ENCODE assay signal across 18 cellular contexts in genomic region chr7:3942778-3943177, GRCh38.
DNase-seq lines count a peak whose midpoint lies in the region; ATAC-seq and TF ChIP-seq lines count a peak whose summit lies in the region.
"Had no signal": no experiment of that assay in that cellular context is flagged by ENCODE, and none has a peak within 500 bp of the region (broad histone marks: within the 10 kb centered on the region; RNA-seq: fewer than 3 reads in every experiment).

No MANE protein-coding gene starts in this region.

- H3K9ac ChIP-seq in SK-N-MC (ENCODE audit: insufficient read length) (no peak overlapping the region), smooth muscle cell (ENCODE audit: low read depth) (no peak overlapping the region)
- H3K9ac ChIP-seq: GM23248 had no signal

- H3F3A ChIP-seq in smooth muscle cell (ENCODE audit: low read depth): no peaks in the 10 kb centered on the region

- H3K27me3 ChIP-seq in gastrocnemius medialis (no peaks in the 10 kb centered on the region), smooth muscle cell (ENCODE audit: low read depth) (no peaks in the 10 kb centered on the region), right atrium auricular region (no peaks in the 10 kb centered on the region)
- H3K27me3 ChIP-seq: body of pancreas, colonic mucosa, Peyer's patch, stomach had no signal

- 84% methylated on average over 14 of the region's 14 CpGs for WGBS in smooth muscle cell (ENCODE audit: low lambda C conversion rate)

- DNase-seq in ELR (ENCODE audit: low read depth) (peak; percentile 2), SK-N-MC (ENCODE audit: low read depth, low spot score) (no peak), glomerular visceral epithelial cell (ENCODE audit: extremely low spot score) (peak; percentile 49), gastrocnemius medialis (no peak), smooth muscle cell (lab: John Stamatoyannopoulos, UW; ENCODE audit: unreplicated experiment) (no peak), right atrium auricular region (ENCODE audit: low spot score) (no peak)
- no peak for DNase-seq in activated T-cell treated with anti-CD3 and anti-CD28 coated beads, Interleukin-2, amount 50 U/mL, for 1 hour
- DNase-seq: activated CD4-positive, alpha-beta T cell treated with anti-CD3 and anti-CD28 coated beads, Interleukin-2, amount 50 U/mL, for 4 hours; activated naive CD4-positive, alpha-beta T cell treated with anti-CD3 and anti-CD28 coated beads, Interleukin-2, amount 50 U/mL, for 16 hours; activated T-cell treated with anti-CD3 and anti-CD28 coated beads, Interleukin-2, amount 50 U/mL, for 24 hours; body of pancreas; GDM1; GM23248; Peyer's patch; retina; stomach had no signal

- H3K9me3 ChIP-seq in SK-N-MC (ENCODE audit: low read depth, low read length) (no peaks in the 10 kb centered on the region), gastrocnemius medialis (no peaks in the 10 kb centered on the region), smooth muscle cell (replicated peaks; ENCODE audit: low read depth) (no peaks in the 10 kb centered on the region), right atrium auricular region (peaks cover 0 to 11% of the 10 kb centered on the region in 2 donors)
- H3K9me3 ChIP-seq: colonic mucosa, Peyer's patch had no signal

- H4K20me1 ChIP-seq in smooth muscle cell (ENCODE audit: low read depth): no peaks in the 10 kb centered on the region

- intact Hi-C loops in gastrocnemius medialis (cut with DNase I; ENCODE audit: low total_unique reads): no loop called here

- no peaks in the 10 kb centered on the region for H3K79me2 ChIP-seq in smooth muscle cell (ENCODE audit: low read depth)

- in situ Hi-C loops in gastrocnemius medialis (cut with MboI; ENCODE audit: low sequenced_read_pairs in 4 of 4): no loop called here

- no peak for TF ChIP-seq CTCF in gastrocnemius medialis (IDR thresholded peaks at IDR 0.05 in 4 of 5, conservative IDR thresholded peaks at IDR 0.05 in 1 of 5)
- TF ChIP-seq CTCF in smooth muscle cell (IDR thresholded peaks at IDR 0.05; ENCODE audit: borderline replicate concordance, insufficient read depth, poor library complexity, severe bottlenecking): no peak
- no peak for TF ChIP-seq CTCF in right atrium auricular region (IDR thresholded peaks at IDR 0.05)

- no peak overlapping the region for H3K4me3 ChIP-seq in SK-N-MC
- H3K4me3 ChIP-seq in gastrocnemius medialis: no peak overlapping the region
- no peak overlapping the region for H3K4me3 ChIP-seq in smooth muscle cell
- H3K4me3 ChIP-seq in right atrium auricular region: no peak overlapping the region
- H3K4me3 ChIP-seq: body of pancreas, colonic mucosa, GM23248, Peyer's patch, stomach had no signal

- no peak overlapping the region for H2AFZ ChIP-seq in smooth muscle cell (ENCODE audit: low read depth)
- H2AFZ ChIP-seq: GM23248 had no signal

- peak; percentile 39 to 52 for ATAC-seq in gastrocnemius medialis
- no peak for ATAC-seq in HG02623 (IDR thresholded peaks at IDR 0.05; ENCODE audit: unreplicated experiment)
- ATAC-seq: body of pancreas had no signal

- H3K4me1 ChIP-seq in gastrocnemius medialis (peaks cover 3 to 6% of the 10 kb centered on the region in 2 donors), smooth muscle cell (ENCODE audit: low read depth) (no peaks in the 10 kb centered on the region), right atrium auricular region (no peaks in the 10 kb centered on the region)
- H3K4me1 ChIP-seq: body of pancreas, colonic mucosa, Peyer's patch, stomach had no signal

- H3K36me3 ChIP-seq in SK-N-MC (ENCODE audit: insufficient read depth, low read length): no peaks in the 10 kb centered on the region; the same call in 1 of the 2 replicates
- H3K36me3 ChIP-seq in gastrocnemius medialis: no peaks in the 10 kb centered on the region
- no peaks in the 10 kb centered on the region for H3K36me3 ChIP-seq in smooth muscle cell (ENCODE audit: low read depth)
- H3K36me3 ChIP-seq in right atrium auricular region: no peaks in the 10 kb centered on the region
- H3K36me3 ChIP-seq: colonic mucosa, Peyer's patch, stomach had no signal

- TF ChIP-seq POLR2A in gastrocnemius medialis (IDR thresholded peaks at IDR 0.05): no peak

- H3K4me2 ChIP-seq in smooth muscle cell: no peak overlapping the region

- peak overlapping the region; percentile 81 for H3K27ac ChIP-seq in SK-N-MC
- H3K27ac ChIP-seq in gastrocnemius medialis: no peak overlapping the region
- H3K27ac ChIP-seq in smooth muscle cell (ENCODE audit: low read depth): no peak overlapping the region
- H3K27ac ChIP-seq in right atrium auricular region: no peak overlapping the region
- H3K27ac ChIP-seq: body of pancreas, colonic mucosa, GM23248, Peyer's patch, stomach had no signal

Comparison
In these comparisons a context has a peak if more than half of its experiments do, and no peak if none do; other contexts are left out.
1. DNase-seq: peak in ELR (single experiment) and glomerular visceral epithelial cell (single experiment); none in SK-N-MC (single experiment), gastrocnemius medialis (0 of 2), activated T-cell treated with anti-CD3 and anti-CD28 coated beads, Interleukin-2, amount 50 U/mL, for 1 hour (single experiment), smooth muscle cell (single experiment) and right atrium auricular region (single experiment).